8 cellular contexts compared by ENCODE assay signal in the genomic region with DNA sequence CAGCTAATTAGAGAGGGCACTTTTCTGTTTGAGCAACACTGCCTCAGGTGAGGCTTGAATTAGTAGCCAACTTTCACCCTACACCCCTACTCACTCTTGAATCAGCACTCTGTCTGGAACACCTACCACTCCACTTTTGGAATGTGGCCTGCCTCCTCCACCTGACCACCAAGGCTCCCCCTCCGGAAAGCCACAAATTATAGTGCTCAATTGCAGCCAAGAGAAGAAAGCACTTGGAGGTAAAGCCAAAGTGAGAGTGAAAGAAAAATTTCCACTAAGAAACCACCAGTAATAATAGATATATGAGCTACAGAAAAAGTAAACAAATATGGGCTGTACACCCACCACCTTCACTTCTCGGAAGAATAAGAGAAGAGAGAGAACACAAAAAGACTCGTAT. TPM values are rescaled to one million over a fixed set of nuclear protein-coding genes. Genes with fewer than 3 reads are reported as not detected.
DNase-seq lines count a peak whose midpoint lies in the region; ATAC-seq lines count a peak whose summit lies in the region.

No MANE protein-coding gene starts in this region.

- H3K27me3 Mint-ChIP-seq in activated CD4-positive, alpha-beta T cell treated with anti-CD3 and anti-CD28 coated beads, Interleukin-2, amount 10 ng/mL, durations not matched to agents 24 days and 14 days, result peaks cover 3% of the 10 kb centered on the region
- no peaks in the 10 kb centered on the region for H3K27me3 Mint-ChIP-seq in activated T-helper 17 cell treated with anti-CD3 and anti-CD28 coated beads, Interleukin-2, amount 50 U/mL, for 72 hours
- no peaks in the 10 kb centered on the region for H3K27me3 Mint-ChIP-seq in stimulated activated naive B cell treated with anti-CD40 and anti-IgM and Interleukin-4, amounts not matched to agents 10 μg/mL and 1 μg/mL and 100 μg/mL, for 72 hours

- DNase-seq in activated CD4-positive, alpha-beta T cell treated with anti-CD3 and anti-CD28 coated beads, Interleukin-2, amount 10 ng/mL, durations not matched to agents 24 days and 14 days, result no peak
- no peak for DNase-seq in activated CD4-positive, alpha-beta T cell treated with anti-CD3 and anti-CD28 coated beads for 48 hours
- DNase-seq in stimulated activated naive B cell treated with anti-CD40 and anti-IgM and Interleukin-4, amounts not matched to agents 10 μg/mL and 1 μg/mL and 100 μg/mL, for 72 hours, result no peak
- no peak for DNase-seq in NCI-H128 (lab: John Stamatoyannopoulos, UW; ENCODE audit: unreplicated experiment)
- no peak for DNase-seq in AG08395 (ENCODE audit: low spot score)

- intact Hi-C loops in activated CD4-positive, alpha-beta T cell treated with anti-CD3 and anti-CD28 coated beads, Interleukin-2, amount 10 ng/mL, durations not matched to agents 24 days and 14 days (cut with micrococcal nuclease), result no loop called here

- peak overlapping the region; percentile 10 for H3K27ac Mint-ChIP-seq in activated CD4-positive, alpha-beta T cell treated with anti-CD3 and anti-CD28 coated beads, Interleukin-2, amount 10 ng/mL, durations not matched to agents 24 days and 14 days
- peak overlapping the region; percentile 12 for H3K27ac Mint-ChIP-seq in activated T-helper 17 cell treated with anti-CD3 and anti-CD28 coated beads, Interleukin-2, amount 50 U/mL, for 72 hours
- H3K27ac Mint-ChIP-seq in stimulated activated naive B cell treated with anti-CD40 and anti-IgM and Interleukin-4, amounts not matched to agents 10 μg/mL and 1 μg/mL and 100 μg/mL, for 72 hours, result peak overlapping the region; percentile 79

- ATAC-seq in HG03025 (IDR thresholded peaks at IDR 0.05; ENCODE audit: low FRiP score, unreplicated experiment) (peak; percentile 72), GM21526 (IDR thresholded peaks at IDR 0.05; ENCODE audit: low FRiP score, unreplicated experiment) (no peak)
- ATAC-seq in activated T-helper 17 cell treated with anti-CD3 and anti-CD28 coated beads, Interleukin-2, amount 50 U/mL, for 72 hours (replicated peaks), result peak; percentile 82
- peak; percentile 61 to 67 for ATAC-seq in stimulated activated naive B cell treated with anti-CD40 and anti-IgM and Interleukin-4, amounts not matched to agents 10 μg/mL and 1 μg/mL and 100 μg/mL, for 72 hours (replicated peaks)

- peak overlapping the region; percentile 25 for H3K4me3 Mint-ChIP-seq in activated CD4-positive, alpha-beta T cell treated with anti-CD3 and anti-CD28 coated beads, Interleukin-2, amount 10 ng/mL, durations not matched to agents 24 days and 14 days
- peak overlapping the region; percentile 53 for H3K4me3 Mint-ChIP-seq in activated T-helper 17 cell treated with anti-CD3 and anti-CD28 coated beads, Interleukin-2, amount 50 U/mL, for 72 hours
- H3K4me3 Mint-ChIP-seq in stimulated activated naive B cell treated with anti-CD40 and anti-IgM and Interleukin-4, amounts not matched to agents 10 μg/mL and 1 μg/mL and 100 μg/mL, for 72 hours, result peak overlapping the region; percentile 66

- H3K36me3 Mint-ChIP-seq in activated CD4-positive, alpha-beta T cell treated with anti-CD3 and anti-CD28 coated beads, Interleukin-2, amount 10 ng/mL, durations not matched to agents 24 days and 14 days (ENCODE audit: low read depth), result no peaks in the 10 kb centered on the region
- H3K36me3 Mint-ChIP-seq in activated T-helper 17 cell treated with anti-CD3 and anti-CD28 coated beads, Interleukin-2, amount 50 U/mL, for 72 hours (ENCODE audit: low read depth), result no peaks in the 10 kb centered on the region
- H3K36me3 Mint-ChIP-seq in stimulated activated naive B cell treated with anti-CD40 and anti-IgM and Interleukin-4, amounts not matched to agents 10 μg/mL and 1 μg/mL and 100 μg/mL, for 72 hours, result no peaks in the 10 kb centered on the region

- H3K9me3 Mint-ChIP-seq in activated CD4-positive, alpha-beta T cell treated with anti-CD3 and anti-CD28 coated beads, Interleukin-2, amount 10 ng/mL, durations not matched to agents 24 days and 14 days, result no peaks in the 10 kb centered on the region
- no peaks in the 10 kb centered on the region for H3K9me3 Mint-ChIP-seq in activated T-helper 17 cell treated with anti-CD3 and anti-CD28 coated beads, Interleukin-2, amount 50 U/mL, for 72 hours
- H3K9me3 Mint-ChIP-seq in stimulated activated naive B cell treated with anti-CD40 and anti-IgM and Interleukin-4, amounts not matched to agents 10 μg/mL and 1 μg/mL and 100 μg/mL, for 72 hours, result no peaks in the 10 kb centered on the region

- peaks cover 12% of the 10 kb centered on the region for H3K4me1 Mint-ChIP-seq in activated CD4-positive, alpha-beta T cell treated with anti-CD3 and anti-CD28 coated beads, Interleukin-2, amount 10 ng/mL, durations not matched to agents 24 days and 14 days
- peaks cover 9% of the 10 kb centered on the region for H3K4me1 Mint-ChIP-seq in activated T-helper 17 cell treated with anti-CD3 and anti-CD28 coated beads, Interleukin-2, amount 50 U/mL, for 72 hours
- peaks cover 17 to 33% of the 10 kb centered on the region in 2 donors for H3K4me1 Mint-ChIP-seq in stimulated activated naive B cell treated with anti-CD40 and anti-IgM and Interleukin-4, amounts not matched to agents 10 μg/mL and 1 μg/mL and 100 μg/mL, for 72 hours

RNA-seq across cellular contexts. Expression of gene PPP3CA, which starts 41.1 kb away (rescaled TPM):
- 6.3 and 7.1 TPM in 2 replicates for total RNA-seq in activated CD4-positive, alpha-beta T cell treated with anti-CD3 and anti-CD28 coated beads, Interleukin-2, amount 10 ng/mL, durations not matched to agents 24 days and 14 days
- total RNA-seq in activated T-helper 17 cell treated with anti-CD3 and anti-CD28 coated beads, Interleukin-2, amount 50 U/mL, for 72 hours, result 10 to 100 TPM; 14.6 to 20.5 TPM

Comparison
In these comparisons a context has a peak if more than half of its experiments do, and no peak if none do; other contexts are left out.
1. H3K27ac Mint-ChIP-seq: peak in every context shown above with its lines; median percentile 79 in stimulated activated naive B cell treated with anti-CD40 and anti-IgM and Interleukin-4, amounts not matched to agents 10 μg/mL and 1 μg/mL and 100 μg/mL, for 72 hours; 12 in activated T-helper 17 cell treated with anti-CD3 and anti-CD28 coated beads, Interleukin-2, amount 50 U/mL, for 72 hours; 10 in activated CD4-positive, alpha-beta T cell treated with anti-CD3 and anti-CD28 coated beads, Interleukin-2, amount 10 ng/mL, durations not matched to agents 24 days and 14 days.